8 cellular contexts compared by ENCODE assay signal in the genomic region with DNA sequence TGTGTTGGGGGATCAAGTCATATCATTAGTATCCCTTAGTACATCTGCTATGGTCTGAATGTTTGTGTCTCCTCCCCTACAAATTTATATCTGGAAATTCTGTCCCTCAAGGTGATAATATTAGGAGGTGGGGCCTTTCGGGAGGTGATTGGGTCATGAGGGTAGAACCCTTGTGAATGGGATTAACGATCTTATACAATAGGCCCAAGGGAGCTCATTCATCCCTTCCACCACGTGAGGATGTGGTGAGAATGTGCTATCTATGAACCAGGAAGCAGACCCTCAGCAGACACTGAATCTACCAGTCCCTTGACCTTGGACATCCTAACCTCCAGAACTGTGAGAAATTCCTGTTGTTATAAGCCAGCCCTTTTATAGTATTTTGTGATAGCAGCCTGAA.
"Had no signal": no experiment of that assay in that cellular context is flagged by ENCODE, and none has a peak within 500 bp of the region (broad histone marks: within the 10 kb centered on the region; RNA-seq: fewer than 3 reads in every experiment).

No MANE protein-coding gene starts in this region.

- FAIRE-seq: G401.6, GM12878, GM12891, GM12892, GM18507, GM19239 had no signal

- DNase-seq: GDM1, GF-D8 had no signal

- ATAC-seq: GM12878 had no signal

- H3K4me3 ChIP-seq: GM12878 had no signal
